Comparison of ENCODE assay signal across 8 cellular contexts in the genomic region with DNA sequence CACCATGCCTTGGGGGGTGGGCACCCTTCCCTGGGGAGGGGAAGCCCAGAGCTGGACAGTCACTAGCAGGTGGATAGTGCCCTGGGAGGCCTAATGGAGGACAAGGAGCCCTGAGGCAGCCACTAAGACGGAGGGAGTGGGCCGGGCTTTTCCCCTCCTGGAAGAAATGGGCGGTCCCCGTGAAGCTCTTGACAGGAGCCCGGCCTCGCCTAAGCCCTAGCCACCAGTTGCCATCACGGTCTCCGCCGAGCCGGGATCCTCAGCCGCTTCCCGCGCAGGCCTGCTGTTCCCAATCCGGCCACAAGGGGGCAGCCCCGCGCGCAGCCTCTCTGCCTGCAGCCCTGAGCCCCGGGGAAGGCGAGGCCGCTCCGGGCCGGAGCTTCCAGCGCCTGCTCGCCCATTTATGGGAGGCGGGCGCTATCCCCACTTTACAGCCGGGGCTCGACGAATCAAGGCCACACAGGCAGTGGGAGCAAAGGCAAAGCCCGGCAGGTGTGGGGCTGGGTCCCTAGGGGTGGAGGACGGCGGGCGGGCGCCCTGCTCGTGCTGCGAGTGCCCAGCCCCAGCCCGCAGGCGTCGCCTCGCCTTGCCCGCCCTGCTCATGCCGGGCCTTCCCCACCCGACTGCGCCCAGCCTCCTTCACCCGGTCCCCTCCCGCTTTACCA.
DNase-seq lines count a peak whose midpoint lies in the region; ATAC-seq and TF ChIP-seq lines count a peak whose summit lies in the region.

No MANE protein-coding gene starts in this region.

- H3K4me3 ChIP-seq in fibroblast of lung (replicated peaks in 1 of 4; ENCODE audit: control extremely low read depth in 1 of 4, insufficient read depth in 1 of 4, low read depth in 3 of 4, low read length in 4 of 4) = no peak overlapping the region
- no peak overlapping the region for H3K4me3 ChIP-seq in naive thymus-derived CD4-positive, alpha-beta T cell (ENCODE audit: low read length)

- H3K27ac Mint-ChIP-seq in activated T-cell treated with anti-CD3 and anti-CD28 coated beads, Interleukin-2, amount 50 U/mL, for 24 hours = no peak overlapping the region
- peak overlapping the region in 2 of 9 donors; percentile 43 to 82 for H3K27ac Mint-ChIP-seq in naive thymus-derived CD4-positive, alpha-beta T cell
- peak overlapping the region in 1 of 2 donors; percentile 71 for H3K27ac Mint-ChIP-seq in stimulated activated naive CD8-positive, alpha-beta T cell treated with anti-CD3 and anti-CD28 coated beads, Interleukin-15, amount 100 ng/mL, for 72 hours

- no peaks in the 10 kb centered on the region for H3K9me3 ChIP-seq in ES-I3 (ENCODE audit: control insufficient read depth, insufficient read depth, low read length)
- no peaks in the 10 kb centered on the region for H3K9me3 ChIP-seq in fibroblast of lung (ENCODE audit: control insufficient read depth, insufficient read depth, low read depth, low read length)
- no peaks in the 10 kb centered on the region for H3K9me3 ChIP-seq in naive thymus-derived CD4-positive, alpha-beta T cell (ENCODE audit: control insufficient read depth in 2 of 3, low read length in 3 of 3)

- POLR2A ChIA-PET in naive thymus-derived CD4-positive, alpha-beta T cell (lab: Charles Lee) = interaction anchor here (0.8 kb wide), 1 partner anchor 36 kb away, joined by 3 read pairs; no protein-coding TSS in a partner anchor

- intact Hi-C loops in naive thymus-derived CD4-positive, alpha-beta T cell (cut with micrococcal nuclease) = loop anchor here (10.0 kb wide), 2 partner anchors 332 to 362 kb away; partner anchors contain the start of gene SLC24A4 (in 1 of the 2)

- peak; percentile 87 for TF ChIP-seq CTCF in fibroblast of lung (conservative IDR thresholded peaks at IDR 0.05 in 1 of 2, IDR thresholded peaks at IDR 0.05 in 1 of 2; ENCODE audit: low read depth in 1 of 2, low read length in 2 of 2)

- H2AFZ ChIP-seq in fibroblast of lung (ENCODE audit: low read length) = no peak overlapping the region

- peak; percentile 69 for DNase-seq in NCI-H748 treated with DMSO at 0.1 percent for 48 hours (lab: John Stamatoyannopoulos, UW)
- peak; percentile 91 for DNase-seq in activated T-cell treated with anti-CD3 and anti-CD28 coated beads, Interleukin-2, amount 50 U/mL, for 24 hours
- peak; percentile 56 to 59 for DNase-seq in fibroblast of lung (ENCODE audit: low read depth in 2 of 2)
- DNase-seq in naive thymus-derived CD4-positive, alpha-beta T cell = peak; percentile 20 to 84 (median 52)
- DNase-seq in stimulated activated naive CD8-positive, alpha-beta T cell treated with anti-CD3 and anti-CD28 coated beads, Interleukin-15, amount 100 ng/mL, for 72 hours = peak in 1 of 2 donors; percentile 68

- H3K4me1 Mint-ChIP-seq in activated T-cell treated with anti-CD3 and anti-CD28 coated beads, Interleukin-2, amount 50 U/mL, for 24 hours (ENCODE audit: low read depth) = peaks cover 2% of the 10 kb centered on the region
- H3K4me1 Mint-ChIP-seq in naive thymus-derived CD4-positive, alpha-beta T cell = peaks cover 0 to 5% (median 0%) of the 10 kb centered on the region in 7 donors
- peaks cover 34% of the 10 kb centered on the region for H3K4me1 Mint-ChIP-seq in stimulated activated naive CD8-positive, alpha-beta T cell treated with anti-CD3 and anti-CD28 coated beads, Interleukin-15, amount 100 ng/mL, for 72 hours

- H3K79me2 ChIP-seq in fibroblast of lung (ENCODE audit: control insufficient read depth, insufficient read depth, low read length) = no peaks in the 10 kb centered on the region

- no peaks in the 10 kb centered on the region for H3K27me3 Mint-ChIP-seq in activated T-cell treated with anti-CD3 and anti-CD28 coated beads, Interleukin-2, amount 50 U/mL, for 24 hours
- no peaks in the 10 kb centered on the region for H3K27me3 Mint-ChIP-seq in naive thymus-derived CD4-positive, alpha-beta T cell
- H3K27me3 Mint-ChIP-seq in stimulated activated naive CD8-positive, alpha-beta T cell treated with anti-CD3 and anti-CD28 coated beads, Interleukin-15, amount 100 ng/mL, for 72 hours = no peaks in the 10 kb centered on the region

- CTCF ChIA-PET in naive thymus-derived CD4-positive, alpha-beta T cell (lab: Charles Lee) = interaction anchor here (0.6 to 1.8 kb wide), 4 partner anchors 34 to 101 kb away, joined by 3 to 8 read pairs (median 5); no protein-coding TSS in a partner anchor

- H3K4me3 Mint-ChIP-seq in activated T-cell treated with anti-CD3 and anti-CD28 coated beads, Interleukin-2, amount 50 U/mL, for 24 hours = no peak overlapping the region
- no peak overlapping the region for H3K4me3 Mint-ChIP-seq in naive thymus-derived CD4-positive, alpha-beta T cell
- H3K4me3 Mint-ChIP-seq in stimulated activated naive CD8-positive, alpha-beta T cell treated with anti-CD3 and anti-CD28 coated beads, Interleukin-15, amount 100 ng/mL, for 72 hours = no peak overlapping the region

- H3K9ac ChIP-seq in ES-I3 (ENCODE audit: low read depth, low read length) (peak overlapping the region; percentile 67; the same call in 1 of the 2 replicates), fibroblast of lung (ENCODE audit: insufficient read depth, low read length) (no peak overlapping the region)

- H3K27ac ChIP-seq in fibroblast of lung (ENCODE audit: insufficient read depth, low read length) = no peak overlapping the region
- no peak overlapping the region for H3K27ac ChIP-seq in naive thymus-derived CD4-positive, alpha-beta T cell (ENCODE audit: low read depth, low read length)

- no peaks in the 10 kb centered on the region for H3K36me3 ChIP-seq in ES-I3 (ENCODE audit: insufficient read depth, low read length)
- H3K36me3 ChIP-seq in fibroblast of lung (ENCODE audit: control insufficient read depth, insufficient read depth, low read length) = peaks cover 12% of the 10 kb centered on the region
- peaks cover 0 to 86% (median 39%) of the 10 kb centered on the region in 3 experiments for H3K36me3 ChIP-seq in naive thymus-derived CD4-positive, alpha-beta T cell (ENCODE audit: control insufficient read depth in 2 of 3, insufficient read depth in 3 of 3, low read length in 3 of 3)

- no peaks in the 10 kb centered on the region for H3K4me1 ChIP-seq in ES-I3 (ENCODE audit: insufficient read depth, low read length)
- peaks cover 2% of the 10 kb centered on the region for H3K4me1 ChIP-seq in fibroblast of lung (ENCODE audit: control insufficient read depth, extremely low read depth, insufficient read depth, low read length)
- H3K4me1 ChIP-seq in naive thymus-derived CD4-positive, alpha-beta T cell (ENCODE audit: control insufficient read depth in 2 of 2, insufficient read depth in 2 of 2, low read length in 2 of 2) = no peaks in the 10 kb centered on the region

- ATAC-seq in HG03045 (IDR thresholded peaks at IDR 0.05; ENCODE audit: unreplicated experiment) (peak; percentile 66), GM19351 (IDR thresholded peaks at IDR 0.05; ENCODE audit: unreplicated experiment) (no peak)
- peak; percentile 89 for ATAC-seq in naive thymus-derived CD4-positive, alpha-beta T cell
- ATAC-seq in stimulated activated naive CD8-positive, alpha-beta T cell treated with anti-CD3 and anti-CD28 coated beads, Interleukin-15, amount 100 ng/mL, for 72 hours = peak; percentile 58

- no peaks in the 10 kb centered on the region for H4K20me1 ChIP-seq in fibroblast of lung (ENCODE audit: control insufficient read depth, extremely low read depth, insufficient read depth, low read length)

- H3K36me3 Mint-ChIP-seq in activated T-cell treated with anti-CD3 and anti-CD28 coated beads, Interleukin-2, amount 50 U/mL, for 24 hours (ENCODE audit: low read depth) = peaks cover 45% of the 10 kb centered on the region
- H3K36me3 Mint-ChIP-seq in naive thymus-derived CD4-positive, alpha-beta T cell = peaks cover 0 to 20% (median 7%) of the 10 kb centered on the region in 5 donors

- H3K27me3 ChIP-seq in fibroblast of lung (ENCODE audit: control insufficient read depth, insufficient read depth, low read length) = no peaks in the 10 kb centered on the region
- H3K27me3 ChIP-seq in naive thymus-derived CD4-positive, alpha-beta T cell (ENCODE audit: control insufficient read depth in 2 of 2, insufficient read depth in 2 of 2, low read length in 2 of 2) = no peaks in the 10 kb centered on the region

- H3K4me2 ChIP-seq in fibroblast of lung (ENCODE audit: extremely low read depth, insufficient read depth, low read length) = peak overlapping the region; percentile 35

- H3K9me3 Mint-ChIP-seq in activated T-cell treated with anti-CD3 and anti-CD28 coated beads, Interleukin-2, amount 50 U/mL, for 24 hours = no peaks in the 10 kb centered on the region
- no peaks in the 10 kb centered on the region for H3K9me3 Mint-ChIP-seq in naive thymus-derived CD4-positive, alpha-beta T cell
- H3K9me3 Mint-ChIP-seq in stimulated activated naive CD8-positive, alpha-beta T cell treated with anti-CD3 and anti-CD28 coated beads, Interleukin-15, amount 100 ng/mL, for 72 hours = no peaks in the 10 kb centered on the region
